15 cellular contexts compared by ENCODE assay signal in the genomic region with DNA sequence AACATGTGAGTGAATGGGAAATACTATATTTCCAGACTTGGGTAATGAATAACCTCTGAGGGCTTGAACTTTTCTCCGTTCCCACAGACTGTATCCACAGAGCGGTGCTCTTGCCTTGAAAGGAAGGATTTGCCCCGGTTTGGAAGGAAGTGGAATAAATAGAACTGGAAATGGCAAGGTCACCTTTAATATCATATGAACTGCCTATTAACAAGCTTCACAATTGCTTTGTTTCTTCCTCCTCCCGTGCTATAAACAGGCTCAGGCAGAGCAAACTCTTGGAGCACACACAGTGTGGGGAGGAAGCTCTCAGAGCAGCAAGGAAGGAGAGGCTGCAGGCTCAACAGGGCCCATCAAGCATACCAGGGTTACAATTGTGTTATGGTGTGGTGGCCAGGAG. TPM values are rescaled to one million over a fixed set of nuclear protein-coding genes. Genes with fewer than 3 reads are reported as not detected.
DNase-seq lines count a peak whose midpoint lies in the region; ATAC-seq, FAIRE-seq and TF ChIP-seq lines count a peak whose summit lies in the region.
"Had no signal": no experiment of that assay in that cellular context is flagged by ENCODE, and none has a peak within 500 bp of the region (broad histone marks: within the 10 kb centered on the region; RNA-seq: fewer than 3 reads in every experiment).

No MANE protein-coding gene starts in this region.

- DNase-seq in MM.1S, result no peak
- DNase-seq in dermis microvascular lymphatic vessel endothelial cell (ENCODE audit: low read depth in 2 of 2), result peak; percentile 28 to 65
- DNase-seq in HepG2 (ENCODE audit: low spot score), result peak; percentile 39
- DNase-seq in gastrocnemius medialis, result no peak
- DNase-seq in SIG-M5 treated with dmso at 0.1 percent for 504 hours (lab: John Stamatoyannopoulos, UW; ENCODE audit: unreplicated experiment), result no peak
- DNase-seq in NCI-H128 (lab: John Stamatoyannopoulos, UW; ENCODE audit: unreplicated experiment), result no peak
- DNase-seq in HAP-1 (ENCODE audit: low spot score in 2 of 2), result no peak
- DNase-seq: esophagus squamous epithelium; NCI-H1105 treated with DMSO at 0.1 percent for 48 hours; NCI-H510A treated with DMSO at 0.1 percent for 48 hours; stimulated activated naive CD8-positive, alpha-beta T cell treated with anti-CD3 and anti-CD28 coated beads, Interleukin-15, amount 100 ng/mL, for 72 hours had no signal

- H3K4me3 ChIP-seq in MM.1S (ENCODE audit: low read length) (no peak overlapping the region), HepG2 (replicated peaks in 1 of 3; ENCODE audit: insufficient read depth in 1 of 3, low read depth in 2 of 3, low read length in 3 of 3) (0 out of 6 replicates have a peak overlapping the region, but pooled peaks of 2 of the 3 experiments have one; percentile 8 to 22), gastrocnemius medialis (no peak overlapping the region), HAP-1 (no peak overlapping the region)
- H3K4me3 ChIP-seq: esophagus squamous epithelium had no signal

- H3K9me3 ChIP-seq in MM.1S (replicated peaks; ENCODE audit: insufficient read depth, low read length) (no peaks in the 10 kb centered on the region), HepG2 (ENCODE audit: low read length) (no peaks in the 10 kb centered on the region), gastrocnemius medialis (no peaks in the 10 kb centered on the region), HAP-1 (no peaks in the 10 kb centered on the region)
- H3K9me3 ChIP-seq: esophagus squamous epithelium had no signal

- WGBS in HepG2 (ENCODE audit: low lambda C conversion rate), result 0% methylated on average over 4 of the region's 4 CpGs

- TF ChIP-seq EP300 in HepG2 (IDR thresholded peaks at IDR 0.05; ENCODE audit: low read depth in 2 of 2, low read length in 2 of 2), result no peak
- TF ChIP-seq EP300 in HepG2 (CRISPR knock-in tag; IDR thresholded peaks at IDR 0.05; ENCODE audit: borderline replicate concordance), result no peak

- H3K4me2 ChIP-seq in MM.1S (ENCODE audit: low read depth, low read length) (peak overlapping the region; percentile 43; the same call in 1 of the 2 replicates), HepG2 (ENCODE audit: low read depth, low read length) (peak overlapping the region; percentile 58)

- TF ChIP-seq POLR2A in HepG2 (IDR thresholded peaks at IDR 0.05; ENCODE audit: insufficient read depth in 1 of 2, low read depth in 2 of 2, low read length in 2 of 2) (no peak), gastrocnemius medialis (IDR thresholded peaks at IDR 0.05) (no peak)

- peak; percentile 23 for FAIRE-seq in HepG2 (lab: Jason Lieb, UNC)
- FAIRE-seq: bronchial epithelial cell, TTC549 had no signal

- H3K4me1 ChIP-seq in MM.1S (ENCODE audit: low read length) (peaks cover 23% of the 10 kb centered on the region), HepG2 (ENCODE audit: insufficient read depth, low read length) (peaks cover 18% of the 10 kb centered on the region), gastrocnemius medialis (peaks cover 11 to 13% of the 10 kb centered on the region in 2 donors), HAP-1 (no peaks in the 10 kb centered on the region)

- H3K27me3 ChIP-seq in MM.1S (replicated peaks; ENCODE audit: insufficient read depth, low read length), result no peaks in the 10 kb centered on the region
- no peaks in the 10 kb centered on the region for H3K27me3 ChIP-seq in HepG2 (ENCODE audit: control insufficient read depth in 1 of 2, insufficient read depth in 2 of 2, low read length in 2 of 2)
- H3K27me3 ChIP-seq in gastrocnemius medialis, result no peaks in the 10 kb centered on the region
- H3K27me3 ChIP-seq in HAP-1 (ENCODE audit: low read depth), result no peaks in the 10 kb centered on the region

- H2AFZ ChIP-seq in MM.1S (ENCODE audit: low read length), result no peak overlapping the region
- no peak overlapping the region for H2AFZ ChIP-seq in HepG2 (ENCODE audit: low read length)

- no TSS peak for BruUV-seq in HepG2 (replicated peaks; lab: Mats Ljungman, UMichigan)

- intact Hi-C loops in HepG2 (cut with micrococcal nuclease; ENCODE audit: unreplicated experiment), result no loop called here
- intact Hi-C loops in gastrocnemius medialis (cut with DNase I; ENCODE audit: low total_unique reads), result loop anchor here (10.0 kb wide), 2 partner anchors 101 to 221 kb away; partner anchors contain the start of gene CXCR4

- CTCF ChIA-PET in HepG2 (lab: Yijun Ruan, JAX; ENCODE audit: low intra/inter-chr PET ratio, low total read pairs), result no interaction called here

- TF ChIP-seq RAD21 in HepG2 (CRISPR knock-in tag; IDR thresholded peaks at IDR 0.05), result no peak

- POLR2A ChIA-PET in HepG2 (lab: Yijun Ruan, JAX), result no interaction called here

- H3K9me2 ChIP-seq in MM.1S (replicated peaks; ENCODE audit: insufficient read depth, low read length), result no peaks in the 10 kb centered on the region

- in situ Hi-C loops in HepG2 (cut with HindIII; ENCODE audit: extremely low pct_ligation_motif_present, low pct_unique_long_range_greater_than_20kb), result no loop called here
- in situ Hi-C loops in gastrocnemius medialis (cut with MboI; ENCODE audit: low sequenced_read_pairs in 4 of 4), result no loop called here
- in situ Hi-C loops in HAP-1 (cut with MboI; ENCODE audit: low sequenced_read_pairs), result no loop called here

- TF ChIP-seq CTCF in MM.1S (IDR thresholded peaks at IDR 0.05; ENCODE audit: low read length), result no peak
- TF ChIP-seq CTCF in HepG2 (CRISPR knock-in tag; IDR thresholded peaks at IDR 0.05), result peak; percentile 69
- no peak for TF ChIP-seq CTCF in gastrocnemius medialis (IDR thresholded peaks at IDR 0.05 in 4 of 5, conservative IDR thresholded peaks at IDR 0.05 in 1 of 5)

- H3K79me2 ChIP-seq in MM.1S (ENCODE audit: low read length) (no peaks in the 10 kb centered on the region), HepG2 (ENCODE audit: insufficient read depth, low read length) (no peaks in the 10 kb centered on the region)

- H3K27ac ChIP-seq in MM.1S (ENCODE audit: low read length) (no peak overlapping the region), HepG2 (ENCODE audit: extremely low read length, insufficient read depth, low read length) (no peak overlapping the region), gastrocnemius medialis (peak overlapping the region in 2 of 4 donors; percentile 35 to 45)
- H3K27ac ChIP-seq: RWPE1 had no signal

- H3K36me3 ChIP-seq in MM.1S (replicated peaks; ENCODE audit: insufficient read depth, low read length) (no peaks in the 10 kb centered on the region), HepG2 (replicated peaks in 1 of 2; ENCODE audit: control insufficient read depth in 1 of 2, insufficient read depth in 2 of 2, low read length in 2 of 2) (no peaks in the 10 kb centered on the region), gastrocnemius medialis (no peaks in the 10 kb centered on the region), HAP-1 (replicated peaks) (no peaks in the 10 kb centered on the region)
- H3K36me3 ChIP-seq: esophagus squamous epithelium had no signal

- peak; percentile 96 for ATAC-seq in HepG2
- peak; percentile 41 to 52 for ATAC-seq in gastrocnemius medialis
- ATAC-seq: sciatic nerve; stimulated activated naive CD8-positive, alpha-beta T cell treated with anti-CD3 and anti-CD28 coated beads, Interleukin-15, amount 100 ng/mL, for 72 hours had no signal

- no peak overlapping the region for H3K9ac ChIP-seq in MM.1S (ENCODE audit: low read length)
- no peak overlapping the region for H3K9ac ChIP-seq in HepG2 (ENCODE audit: insufficient read depth, low read depth, low read length)

- no peaks in the 10 kb centered on the region for H3F3A ChIP-seq in MM.1S (ENCODE audit: insufficient read depth, low read length)

- H4K20me1 ChIP-seq in MM.1S (ENCODE audit: insufficient read depth, low read length) (no peaks in the 10 kb centered on the region), HepG2 (ENCODE audit: insufficient read depth, low read length) (no peaks in the 10 kb centered on the region)

TF ChIP-seq in HepG2, 621 proteins besides CTCF, POLR2A, EP300 and RAD21 (continues in another document):
- TF ChIP-seq REPIN1 (CRISPR knock-in tag; IDR thresholded peaks at IDR 0.05; ENCODE audit: borderline replicate concordance, low read depth) (peak; percentile 31; the same call in 1 of the 2 replicates), GABPA (IDR thresholded peaks at IDR 0.05; ENCODE audit: low read depth, low read length) (no peak), GABPA (CRISPR knock-in tag; IDR thresholded peaks at IDR 0.05; ENCODE audit: low read depth) (0 out of 2 replicates have a peak, but pooled peaks have one; percentile 26)

RNA-seq across cellular contexts. Expression of gene DARS1, which starts 28.5 kb away (rescaled TPM):
- total RNA-seq in dermis microvascular lymphatic vessel endothelial cell, result 29.7 and 51.3 TPM in 2 replicates
- total RNA-seq in HepG2 (2016; rRNA removed; fragmentation: Illumina TruSeq; extraction: Trizol), result 149 and 246 TPM in 2 replicates
- 19.9 and 25.4 TPM in 2 replicates for total RNA-seq in HepG2 (2016; cell fraction: cytosol; rRNA removed; fragmentation: Illumina TruSeq; extraction: Trizol; ENCODE audit: low read depth)
- total RNA-seq in HepG2 (2016; cell fraction: insoluble cytoplasmic fraction; rRNA removed; fragmentation: Illumina TruSeq; extraction: Trizol), result 151 and 220 TPM in 2 replicates
- 49.5 and 53.8 TPM in 2 replicates for total RNA-seq in HepG2 (2016; cell fraction: membrane; rRNA removed; fragmentation: Illumina TruSeq; extraction: Trizol)
- total RNA-seq in HepG2 (2016; cell fraction: nucleus; rRNA removed; fragmentation: Illumina TruSeq; extraction: Trizol), result 83.7 and 87.9 TPM in 2 replicates
- polyA plus RNA-seq in HepG2 (2011; rRNA removed), result 149 and 230 TPM in 2 replicates
- 82.7 and 108 TPM in 2 replicates for polyA plus RNA-seq in HepG2 (2011; cell fraction: cytosol; rRNA removed)
- 47.0 and 56.6 TPM in 2 replicates for polyA plus RNA-seq in HepG2 (2011; cell fraction: nucleus; rRNA removed)
- polyA plus RNA-seq in HepG2 (2012), result 118 and 170 TPM in 2 replicates
- polyA plus RNA-seq in HepG2 (2016; cell fraction: cytosol; fragmentation: Illumina TruSeq; extraction: Trizol; ENCODE audit: low read depth), result 10.3 and 11.0 TPM in 2 replicates
- polyA plus RNA-seq in HepG2 (2016; cell fraction: insoluble cytoplasmic fraction; fragmentation: Illumina TruSeq; extraction: Trizol; ENCODE audit: low read depth), result 177 and 181 TPM in 2 replicates
- 29.5 and 30.4 TPM in 2 replicates for polyA plus RNA-seq in HepG2 (2016; cell fraction: membrane; fragmentation: Illumina TruSeq; extraction: Trizol; ENCODE audit: low read depth)
- polyA plus RNA-seq in HepG2 (2016; cell fraction: nucleus; fragmentation: Illumina TruSeq; extraction: Trizol; ENCODE audit: insufficient read depth, low read depth), result 88.4 and 95.0 TPM in 2 replicates
- 23.5 and 77.2 TPM in 2 replicates for polyA minus RNA-seq in HepG2 (2011; rRNA and poly(A)+ RNA removed; ENCODE audit: low replicate concordance)
- polyA minus RNA-seq in HepG2 (2011; cell fraction: cytosol; rRNA and poly(A)+ RNA removed), result 99.1 and 111 TPM in 2 replicates
- polyA minus RNA-seq in HepG2 (2011; cell fraction: nucleus; rRNA and poly(A)+ RNA removed), result 151 and 153 TPM in 2 replicates
- 10 to 100 TPM; 86.2 to 97.2 (median 89.8) TPM for total RNA-seq in gastrocnemius medialis

Comparison
In these comparisons a context has a peak if more than half of its experiments do, and no peak if none do; other contexts are left out.
1. DNase-seq: peak in dermis microvascular lymphatic vessel endothelial cell (2 of 2) and HepG2 (single experiment); none in MM.1S (single experiment), gastrocnemius medialis (0 of 2), SIG-M5 treated with dmso at 0.1 percent for 504 hours (single experiment), NCI-H128 (single experiment) and HAP-1 (0 of 2).
2. H3K4me3 ChIP-seq: peak in HepG2 (2 of 3); none in MM.1S (single experiment), gastrocnemius medialis (0 of 4) and HAP-1 (single experiment).